ENCODE assay signal across 8 cellular contexts in genomic region chr1:155609515-155610256, GRCh38. TPM values are rescaled to one million over a fixed set of nuclear protein-coding genes. Genes with fewer than 3 reads are reported as not detected.
DNase-seq lines count a peak whose midpoint lies in the region; ATAC-seq and TF ChIP-seq lines count a peak whose summit lies in the region.

MSTO1 (plus strand) TSS chr1:155610218; CDS start chr1:155610249, 31 bp downstream.

- no peak within 1 kb of the TSS for H3K18ac ChIP-seq in H9 (ENCODE audit: insufficient read length, low read depth, low read length)

- H2BK12ac ChIP-seq in H9 (ENCODE audit: insufficient read length, low read depth, low read length), result no peak within 1 kb of the TSS

- peaks cover 14% of the 10 kb centered on the region for H3K36me3 ChIP-seq in MG63

- no peak within 1 kb of the TSS for H4K91ac ChIP-seq in H9 (ENCODE audit: insufficient read length, low read depth, low read length)

- no peak within 1 kb of the TSS for H3K56ac ChIP-seq in H9 (ENCODE audit: insufficient read length, low read depth, low read length)

- H3K23ac ChIP-seq in H9 (ENCODE audit: insufficient read length, low read depth, low read length), result no peak within 1 kb of the TSS

- H4K20me1 ChIP-seq in H9 (ENCODE audit: control insufficient read depth, insufficient read depth, insufficient read length), result no peaks in the 10 kb centered on the region

- peaks cover 2 to 4% of the 10 kb centered on the region in 2 experiments; a peak in 2 of 4 replicates for H3K4me1 Mint-ChIP-seq in H9
- peaks cover 4% of the 10 kb centered on the region for H3K4me1 Mint-ChIP-seq in nephron progenitor cell
- peaks cover 13% of the 10 kb centered on the region for H3K4me1 Mint-ChIP-seq in stimulated activated naive CD8-positive, alpha-beta T cell treated with anti-CD3 and anti-CD28 coated beads, Interleukin-15, amount 100 ng/mL, for 72 hours

- no peaks in the 10 kb centered on the region for H3K4me1 ChIP-seq in H9 (ENCODE audit: insufficient read depth, low read length)

- no peak within 1 kb of the TSS for H3K4ac ChIP-seq in H9 (ENCODE audit: low read depth, low read length)

- H3K14ac ChIP-seq in H9 (ENCODE audit: insufficient read depth, low read length), result peak within 1 kb of the TSS; percentile 74; the same call in 1 of the 2 replicates

- H2BK15ac ChIP-seq in H9 (ENCODE audit: low read depth, low read length), result 0 out of 2 replicates have a peak within 1 kb of the TSS, but pooled peaks have one; percentile 13

- peak within 1 kb of the TSS; percentile 88 for H3K4me2 ChIP-seq in H9 (ENCODE audit: insufficient read depth, insufficient read length, low read length)

- peak; percentile 99 for DNase-seq in ELR (ENCODE audit: low read depth)
- DNase-seq in H9, result peak; percentile 97
- peak; percentile 99 for DNase-seq in MG63
- DNase-seq in SHP77 treated with DMSO at 0.1 percent for 48 hours (lab: John Stamatoyannopoulos, UW), result peak; percentile 100
- DNase-seq in activated effector memory CD4-positive, alpha-beta T cell treated with anti-CD3 and anti-CD28 coated beads, Interleukin-2, amount 50 U/mL, for 16 hours, result peak; percentile 99
- DNase-seq in fibroblast of the aortic adventitia (ENCODE audit: low read depth), result peak; percentile 97
- peak; percentile 93 for DNase-seq in nephron progenitor cell
- peak; percentile 95 to 97 for DNase-seq in stimulated activated naive CD8-positive, alpha-beta T cell treated with anti-CD3 and anti-CD28 coated beads, Interleukin-15, amount 100 ng/mL, for 72 hours

- H3K9me3 ChIP-seq in H9 (ENCODE audit: control insufficient read depth, low read depth, low read length) (no peaks in the 10 kb centered on the region), MG63 (no peaks in the 10 kb centered on the region)

- peak within 1 kb of the TSS; percentile 92 for H2AFZ ChIP-seq in H9 (ENCODE audit: low read length)

- no peak within 1 kb of the TSS for H2BK20ac ChIP-seq in H9 (ENCODE audit: low read depth, low read length, poor library complexity, severe bottlenecking)

- no peak within 1 kb of the TSS for H3K27ac ChIP-seq in H9 (ENCODE audit: insufficient read length, low read depth, low read length)

- H3K27me3 ChIP-seq in H9 (ENCODE audit: insufficient read depth, low read length), result no peaks in the 10 kb centered on the region
- H3K27me3 ChIP-seq in MG63, result no peaks in the 10 kb centered on the region

- no peaks in the 10 kb centered on the region for H3K23me2 ChIP-seq in H9 (ENCODE audit: insufficient read length, low read depth, low read length, poor library complexity, severe bottlenecking)

- H3K9me3 Mint-ChIP-seq in H9, result no peaks in the 10 kb centered on the region
- no peaks in the 10 kb centered on the region for H3K9me3 Mint-ChIP-seq in nephron progenitor cell
- H3K9me3 Mint-ChIP-seq in stimulated activated naive CD8-positive, alpha-beta T cell treated with anti-CD3 and anti-CD28 coated beads, Interleukin-15, amount 100 ng/mL, for 72 hours, result no peaks in the 10 kb centered on the region

- H3K9ac ChIP-seq in H9 (ENCODE audit: extremely low read depth, insufficient read length, low read length), result peak within 1 kb of the TSS; percentile 44

- no peak within 1 kb of the TSS for H2BK120ac ChIP-seq in H9 (ENCODE audit: low read depth, low read length, poor library complexity, severe bottlenecking)

- no CpG with 5 or more reads among the region's 47 CpGs for WGBS in H9 (ENCODE audit: extremely low coverage, insufficient read length, low lambda C conversion rate)

- H3K27ac Mint-ChIP-seq in H9 (peak within 1 kb of the TSS; percentile 82 to 94 (median 88)), nephron progenitor cell (peak within 1 kb of the TSS; percentile 81)
- H3K27ac Mint-ChIP-seq in stimulated activated naive CD8-positive, alpha-beta T cell treated with anti-CD3 and anti-CD28 coated beads, Interleukin-15, amount 100 ng/mL, for 72 hours, result peak within 1 kb of the TSS; percentile 76 to 99

- no peak within 1 kb of the TSS for H2AK5ac ChIP-seq in H9 (ENCODE audit: insufficient read length, low read length)

- no peaks in the 10 kb centered on the region for H3K79me1 ChIP-seq in H9 (ENCODE audit: insufficient read depth, low read depth, low read length, poor library complexity, severe bottlenecking)

- H4K8ac ChIP-seq in H9 (replicated peaks; ENCODE audit: insufficient read length, low read depth, low read length), result no peak within 1 kb of the TSS

- H3K79me2 ChIP-seq in H9 (ENCODE audit: insufficient read depth, low read length), result no peaks in the 10 kb centered on the region

- H3K27me3 Mint-ChIP-seq in H9 (ENCODE audit: low read depth), result no peaks in the 10 kb centered on the region
- H3K27me3 Mint-ChIP-seq in nephron progenitor cell (ENCODE audit: low read depth, poor library complexity), result peaks cover 5% of the 10 kb centered on the region
- no peaks in the 10 kb centered on the region for H3K27me3 Mint-ChIP-seq in stimulated activated naive CD8-positive, alpha-beta T cell treated with anti-CD3 and anti-CD28 coated beads, Interleukin-15, amount 100 ng/mL, for 72 hours

- H3T11ph ChIP-seq in H9 (ENCODE audit: low read length), result peak within 1 kb of the TSS; percentile 76

- peak; percentile 98 for ATAC-seq in stimulated activated naive CD8-positive, alpha-beta T cell treated with anti-CD3 and anti-CD28 coated beads, Interleukin-15, amount 100 ng/mL, for 72 hours

- H3K4me3 ChIP-seq in MG63 (peak within 1 kb of the TSS; percentile 59), fibroblast of the aortic adventitia (ENCODE audit: low read depth, low read length) (peak within 1 kb of the TSS; percentile 73)

- peak within 1 kb of the TSS; percentile 81 to 88 for H3K4me3 Mint-ChIP-seq in H9
- peak within 1 kb of the TSS; percentile 89 for H3K4me3 Mint-ChIP-seq in nephron progenitor cell
- peak within 1 kb of the TSS; percentile 85 to 98 for H3K4me3 Mint-ChIP-seq in stimulated activated naive CD8-positive, alpha-beta T cell treated with anti-CD3 and anti-CD28 coated beads, Interleukin-15, amount 100 ng/mL, for 72 hours

- no peak within 1 kb of the TSS for H2BK5ac ChIP-seq in H9 (ENCODE audit: insufficient read length, low read length)

- peaks cover 17 to 18% (median 18%) of the 10 kb centered on the region in 3 experiments; a peak in 6 of 7 replicates for H3K36me3 Mint-ChIP-seq in H9 (ENCODE audit: insufficient read depth in 1 of 3, low read depth in 3 of 3)
- H3K36me3 Mint-ChIP-seq in nephron progenitor cell (ENCODE audit: low read depth), result peaks cover 12% of the 10 kb centered on the region

- TF ChIP-seq CTCF in H9 (conservative IDR thresholded peaks at IDR 0.05) (no peak), fibroblast of the aortic adventitia (IDR thresholded peaks at IDR 0.05; ENCODE audit: insufficient read depth, low read length) (no peak), nephron progenitor cell (IDR thresholded peaks at IDR 0.05) (no peak)

- H4K5ac ChIP-seq in H9 (ENCODE audit: insufficient read length, low read depth, low read length), result no peak within 1 kb of the TSS

RNA-seq across cellular contexts. Expression of gene MSTO1, which starts in this region (rescaled TPM):
- 89.5 and 96.2 TPM in 2 replicates for total RNA-seq in H9 (2021)
- 32.4 and 59.4 TPM in 2 replicates for total RNA-seq in MG63 (2014; rRNA removed; shearing (Covaris generic); ENCODE audit: low replicate concordance)
- total RNA-seq in fibroblast of the aortic adventitia (ENCODE audit: low replicate concordance), result 14.0 and 30.5 TPM in 2 replicates
